In genomic region chr11:62778441-62778840, GRCh38 we compare ENCODE assay signal across 1 cellular context.
TF ChIP-seq lines count a peak whose summit lies in the region.

No MANE protein-coding gene starts in this region.

TF ChIP-seq in A549, 52 proteins besides CTCF, POLR2A, EP300 and RAD21:
- TF ChIP-seq ESRRA (IDR thresholded peaks at IDR 0.05; ENCODE audit: borderline replicate concordance, low read length) (no peak), BCL3 (IDR thresholded peaks at IDR 0.05) (no peak)
- TF ChIP-seq, protein P1, sequence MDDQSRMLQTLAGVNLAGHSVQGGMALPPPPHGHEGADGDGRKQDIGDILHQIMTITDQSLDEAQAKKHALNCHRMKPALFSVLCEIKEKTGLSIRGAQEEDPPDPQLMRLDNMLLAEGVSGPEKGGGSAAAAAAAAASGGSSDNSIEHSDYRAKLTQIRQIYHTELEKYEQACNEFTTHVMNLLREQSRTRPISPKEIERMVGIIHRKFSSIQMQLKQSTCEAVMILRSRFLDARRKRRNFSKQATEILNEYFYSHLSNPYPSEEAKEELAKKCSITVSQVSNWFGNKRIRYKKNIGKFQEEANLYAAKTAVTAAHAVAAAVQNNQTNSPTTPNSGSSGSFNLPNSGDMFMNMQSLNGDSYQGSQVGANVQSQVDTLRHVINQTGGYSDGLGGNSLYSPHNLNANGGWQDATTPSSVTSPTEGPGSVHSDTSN (IDR thresholded peaks at IDR 0.05) = no peak
